Comparison of ENCODE assay signal across 26 cellular contexts in genomic region chr1:41699861-41700248, GRCh38.
DNase-seq lines count a peak whose midpoint lies in the region; ATAC-seq and TF ChIP-seq lines count a peak whose summit lies in the region.
"Had no signal": no experiment of that assay in that cellular context is flagged by ENCODE, and none has a peak within 500 bp of the region (broad histone marks: within the 10 kb centered on the region; RNA-seq: fewer than 3 reads in every experiment).

No MANE protein-coding gene starts in this region.

- H3K27ac ChIP-seq in SK-N-SH (ENCODE audit: low read depth in 2 of 2, low read length in 1 of 2): peak overlapping the region in 1 of 2 experiments; percentile 74; a peak in 2 of 4 replicates
- no peak overlapping the region for H3K27ac ChIP-seq in naive thymus-derived CD4-positive, alpha-beta T cell (ENCODE audit: low read depth, low read length)
- H3K27ac ChIP-seq: 22Rv1, C4-2B, SK-N-MC had no signal

- H3K4me3 Mint-ChIP-seq in activated T-helper 17 cell treated with anti-CD3 and anti-CD28 coated beads, Interleukin-2, amount 50 U/mL, for 72 hours: no peak overlapping the region
- H3K4me3 Mint-ChIP-seq in stimulated activated effector memory CD8-positive, alpha-beta T cell treated with anti-CD3 and anti-CD28 coated beads, Interleukin-12 subunit alpha, Interleukin-12 subunit beta, amount 100 ng/mL, for 72 hours: peak overlapping the region; percentile 59
- H3K4me3 Mint-ChIP-seq in WTC11: no peak overlapping the region
- H3K4me3 Mint-ChIP-seq in naive thymus-derived CD4-positive, alpha-beta T cell: no peak overlapping the region
- H3K4me3 Mint-ChIP-seq: B cell, GM23338 had no signal

- intact Hi-C loops in naive thymus-derived CD4-positive, alpha-beta T cell (cut with micrococcal nuclease): no loop called here

- CTCF ChIA-PET in SK-N-SH (lab: Yijun Ruan, JAX) (no interaction called here), WTC11 (lab: Charles Lee) (interaction anchor here (1.6 kb wide), 1 partner anchor 126 kb away, joined by 6 read pairs; no protein-coding TSS in a partner anchor)
- CTCF ChIA-PET in naive thymus-derived CD4-positive, alpha-beta T cell (lab: Charles Lee): no interaction called here

- H3F3A ChIP-seq in SK-N-SH (replicated peaks; ENCODE audit: insufficient read depth): no peaks in the 10 kb centered on the region

- no peaks in the 10 kb centered on the region for H3K36me3 Mint-ChIP-seq in activated T-helper 17 cell treated with anti-CD3 and anti-CD28 coated beads, Interleukin-2, amount 50 U/mL, for 72 hours (ENCODE audit: low read depth)
- peaks cover 5% of the 10 kb centered on the region for H3K36me3 Mint-ChIP-seq in stimulated activated effector memory CD8-positive, alpha-beta T cell treated with anti-CD3 and anti-CD28 coated beads, Interleukin-12 subunit alpha, Interleukin-12 subunit beta, amount 100 ng/mL, for 72 hours
- no peaks in the 10 kb centered on the region for H3K36me3 Mint-ChIP-seq in WTC11
- peaks cover 0 to 5% (median 0%) of the 10 kb centered on the region in 5 donors for H3K36me3 Mint-ChIP-seq in naive thymus-derived CD4-positive, alpha-beta T cell

- no peaks in the 10 kb centered on the region for H4K20me1 ChIP-seq in SK-N-SH (ENCODE audit: insufficient read depth)

- DNase-seq in SK-N-SH: no peak
- no peak for DNase-seq in stimulated activated effector memory CD8-positive, alpha-beta T cell treated with anti-CD3 and anti-CD28 coated beads, Interleukin-12 subunit alpha, Interleukin-12 subunit beta, amount 100 ng/mL, for 72 hours (ENCODE audit: low spot score in 2 of 2)
- no peak for DNase-seq in WTC11 (ENCODE audit: low spot score)
- no peak for DNase-seq in naive thymus-derived CD4-positive, alpha-beta T cell
- DNase-seq: Calu3, DMS79 treated with DMSO at 0.1 percent for 48 hours, IMR-90, KG1, NCI-H1092, NCI-H1436, NCI-H187, NCI-H2081 treated with DMSO at 0.1 percent for 48 hours, NCI-H226, NCI-H510A treated with DMSO at 0.1 percent for 48 hours, NCI-H748 treated with DMSO at 0.1 percent for 48 hours, SIG-M5 had no signal

- H3K9me3 ChIP-seq in SK-N-SH: no peaks in the 10 kb centered on the region
- H3K9me3 ChIP-seq in naive thymus-derived CD4-positive, alpha-beta T cell (ENCODE audit: control insufficient read depth in 2 of 3, low read length in 3 of 3): no peaks in the 10 kb centered on the region
- H3K9me3 ChIP-seq: HAP-1 had no signal

- no peaks in the 10 kb centered on the region for H3K9me3 Mint-ChIP-seq in activated T-helper 17 cell treated with anti-CD3 and anti-CD28 coated beads, Interleukin-2, amount 50 U/mL, for 72 hours
- H3K9me3 Mint-ChIP-seq in stimulated activated effector memory CD8-positive, alpha-beta T cell treated with anti-CD3 and anti-CD28 coated beads, Interleukin-12 subunit alpha, Interleukin-12 subunit beta, amount 100 ng/mL, for 72 hours: no peaks in the 10 kb centered on the region
- no peaks in the 10 kb centered on the region for H3K9me3 Mint-ChIP-seq in WTC11
- H3K9me3 Mint-ChIP-seq in naive thymus-derived CD4-positive, alpha-beta T cell: no peaks in the 10 kb centered on the region
- H3K9me3 Mint-ChIP-seq: GM23338 had no signal

- no peak for TF ChIP-seq EP300 in SK-N-SH (IDR thresholded peaks at IDR 0.05; ENCODE audit: borderline replicate concordance in 1 of 2, low read depth in 1 of 2, low read length in 1 of 2)

- H3K9ac ChIP-seq in SK-N-SH: no peak overlapping the region

- peaks cover 0 to 42% of the 10 kb centered on the region in 2 experiments; a peak in 2 of 4 replicates for H3K4me1 ChIP-seq in SK-N-SH (ENCODE audit: control insufficient read depth in 1 of 2, insufficient read depth in 2 of 2, low read depth in 1 of 2, low read length in 1 of 2)
- H3K4me1 ChIP-seq in naive thymus-derived CD4-positive, alpha-beta T cell (ENCODE audit: control insufficient read depth in 2 of 2, insufficient read depth in 2 of 2, low read length in 2 of 2): peaks cover 0 to 12% of the 10 kb centered on the region in 2 donors
- H3K4me1 ChIP-seq: HAP-1 had no signal

- 94% methylated on average over 6 of the region's 6 CpGs for WGBS in SK-N-SH (ENCODE audit: low lambda C conversion rate)

- no peaks in the 10 kb centered on the region for H3K9me2 ChIP-seq in SK-N-SH

- no peak for ATAC-seq in SK-N-SH treated with all-trans-retinoic acid at 6 μM for 48 hours
- ATAC-seq in GM19395 (IDR thresholded peaks at IDR 0.05; ENCODE audit: unreplicated experiment): peak; percentile 11
- ATAC-seq in activated T-helper 17 cell treated with anti-CD3 and anti-CD28 coated beads, Interleukin-2, amount 50 U/mL, for 72 hours (replicated peaks): no peak
- no peak for ATAC-seq in stimulated activated effector memory CD8-positive, alpha-beta T cell treated with anti-CD3 and anti-CD28 coated beads, Interleukin-12 subunit alpha, Interleukin-12 subunit beta, amount 100 ng/mL, for 72 hours
- ATAC-seq in WTC11: no peak
- no peak for ATAC-seq in HG02885 (IDR thresholded peaks at IDR 0.05; ENCODE audit: poor library complexity, unreplicated experiment)
- ATAC-seq in naive thymus-derived CD4-positive, alpha-beta T cell: no peak
- ATAC-seq: GM23338 had no signal

- no peak overlapping the region for H2AFZ ChIP-seq in SK-N-SH (ENCODE audit: low read depth)
- H2AFZ ChIP-seq: GM23338 had no signal

- H3K27me3 Mint-ChIP-seq in activated T-helper 17 cell treated with anti-CD3 and anti-CD28 coated beads, Interleukin-2, amount 50 U/mL, for 72 hours: no peaks in the 10 kb centered on the region
- H3K27me3 Mint-ChIP-seq in WTC11 (ENCODE audit: low read depth): no peaks in the 10 kb centered on the region
- no peaks in the 10 kb centered on the region for H3K27me3 Mint-ChIP-seq in naive thymus-derived CD4-positive, alpha-beta T cell
- H3K27me3 Mint-ChIP-seq: B cell had no signal

- no peaks in the 10 kb centered on the region for H3K27me3 ChIP-seq in SK-N-SH (ENCODE audit: insufficient read depth)
- no peaks in the 10 kb centered on the region for H3K27me3 ChIP-seq in naive thymus-derived CD4-positive, alpha-beta T cell (ENCODE audit: control insufficient read depth in 2 of 2, insufficient read depth in 2 of 2, low read length in 2 of 2)

- POLR2A ChIA-PET in SK-N-SH (lab: Yijun Ruan, JAX) (no interaction called here), WTC11 (lab: Charles Lee) (interaction anchor here (0.6 kb wide), 1 partner anchor 33 kb away, joined by 4 read pairs; no protein-coding TSS in a partner anchor)
- POLR2A ChIA-PET in naive thymus-derived CD4-positive, alpha-beta T cell (lab: Charles Lee): no interaction called here

- no peak overlapping the region for H3K4me2 ChIP-seq in SK-N-SH
- H3K4me2 ChIP-seq: GM23338 had no signal

- H3K27ac Mint-ChIP-seq in activated T-helper 17 cell treated with anti-CD3 and anti-CD28 coated beads, Interleukin-2, amount 50 U/mL, for 72 hours: peak overlapping the region; percentile 6
- peak overlapping the region; percentile 92 for H3K27ac Mint-ChIP-seq in stimulated activated effector memory CD8-positive, alpha-beta T cell treated with anti-CD3 and anti-CD28 coated beads, Interleukin-12 subunit alpha, Interleukin-12 subunit beta, amount 100 ng/mL, for 72 hours
- H3K27ac Mint-ChIP-seq in WTC11: no peak overlapping the region
- H3K27ac Mint-ChIP-seq in naive thymus-derived CD4-positive, alpha-beta T cell: no peak overlapping the region
- H3K27ac Mint-ChIP-seq: GM23338 had no signal

- peaks cover 16% of the 10 kb centered on the region for H3K4me1 Mint-ChIP-seq in activated T-helper 17 cell treated with anti-CD3 and anti-CD28 coated beads, Interleukin-2, amount 50 U/mL, for 72 hours
- H3K4me1 Mint-ChIP-seq in stimulated activated effector memory CD8-positive, alpha-beta T cell treated with anti-CD3 and anti-CD28 coated beads, Interleukin-12 subunit alpha, Interleukin-12 subunit beta, amount 100 ng/mL, for 72 hours: peaks cover 33% of the 10 kb centered on the region
- H3K4me1 Mint-ChIP-seq in WTC11: no peaks in the 10 kb centered on the region
- H3K4me1 Mint-ChIP-seq in naive thymus-derived CD4-positive, alpha-beta T cell: peaks cover 0 to 13% (median 0%) of the 10 kb centered on the region in 7 donors
- H3K4me1 Mint-ChIP-seq: GM23338 had no signal

- no peaks in the 10 kb centered on the region for H3K36me3 ChIP-seq in SK-N-SH (replicated peaks in 1 of 2; ENCODE audit: control insufficient read depth in 1 of 2, insufficient read depth in 2 of 2, low read length in 1 of 2)
- no peaks in the 10 kb centered on the region for H3K36me3 ChIP-seq in naive thymus-derived CD4-positive, alpha-beta T cell (ENCODE audit: control insufficient read depth in 2 of 3, insufficient read depth in 3 of 3, low read length in 3 of 3)
- H3K36me3 ChIP-seq: HAP-1 had no signal

- no peak for TF ChIP-seq RAD21 in SK-N-SH (IDR thresholded peaks at IDR 0.05; ENCODE audit: low read length)

- TF ChIP-seq CTCF in SK-N-SH (IDR thresholded peaks at IDR 0.05) (no peak), WTC11 (IDR thresholded peaks at IDR 0.05) (no peak)

- H3K4me3 ChIP-seq in SK-N-SH (ENCODE audit: low read depth in 2 of 2, low read length in 1 of 2): no peak overlapping the region
- no peak overlapping the region for H3K4me3 ChIP-seq in naive thymus-derived CD4-positive, alpha-beta T cell (ENCODE audit: low read length)
- H3K4me3 ChIP-seq: GM23338, HAP-1, SK-N-MC had no signal

- no peaks in the 10 kb centered on the region for H3K79me2 ChIP-seq in SK-N-SH (ENCODE audit: insufficient read depth)

TF ChIP-seq in SK-N-SH treated with all-trans-retinoic acid at 6 μM for 48 hours, 23 proteins besides CTCF, POLR2A, EP300 and RAD21 (continues in another document):
- TF ChIP-seq ZFP3 (CRISPR knock-in tag; IDR thresholded peaks at IDR 0.05): peak; percentile 93
- no peak for TF ChIP-seq ZNF8 (CRISPR knock-in tag; IDR thresholded peaks at IDR 0.05)
- no peak for TF ChIP-seq ZNF565 (CRISPR knock-in tag; conservative IDR thresholded peaks at IDR 0.05; ENCODE audit: low read depth)
- TF ChIP-seq BACH2 (CRISPR knock-in tag; IDR thresholded peaks at IDR 0.05; ENCODE audit: borderline replicate concordance): no peak
- TF ChIP-seq TOX (CRISPR knock-in tag; IDR thresholded peaks at IDR 0.05; ENCODE audit: borderline replicate concordance): no peak

TF ChIP-seq in SK-N-SH, 30 proteins besides CTCF, POLR2A, EP300 and RAD21 (continues in another document):
- TF ChIP-seq SMC3 (IDR thresholded peaks at IDR 0.05; ENCODE audit: low read depth, low read length): no peak
- TF ChIP-seq POLR2AphosphoS5 (IDR thresholded peaks at IDR 0.05; ENCODE audit: low read depth, low read length): no peak

TF ChIP-seq in WTC11, 78 proteins besides CTCF, POLR2A, EP300 and RAD21 (continues in another document):
- TF ChIP-seq RORB (CRISPR knock-in tag; IDR thresholded peaks at IDR 0.05) (no peak), GRHL2 (CRISPR knock-in tag; IDR thresholded peaks at IDR 0.05; ENCODE audit: insufficient replicate concordance, severe bottlenecking) (no peak), MLX (CRISPR knock-in tag; IDR thresholded peaks at IDR 0.05) (no peak), ZBTB21 (CRISPR knock-in tag; IDR thresholded peaks at IDR 0.05; ENCODE audit: borderline replicate concordance) (no peak), MYBL2 (CRISPR knock-in tag; IDR thresholded peaks at IDR 0.05) (no peak)

Comparison
In these comparisons a context has a peak if more than half of its experiments do, and no peak if none do; other contexts are left out.
1. H3K27ac Mint-ChIP-seq: peak in activated T-helper 17 cell treated with anti-CD3 and anti-CD28 coated beads, Interleukin-2, amount 50 U/mL, for 72 hours (single experiment) and stimulated activated effector memory CD8-positive, alpha-beta T cell treated with anti-CD3 and anti-CD28 coated beads, Interleukin-12 subunit alpha, Interleukin-12 subunit beta, amount 100 ng/mL, for 72 hours (single experiment); none in WTC11 (single experiment) and naive thymus-derived CD4-positive, alpha-beta T cell (0 of 9).